ENCODE assay signal across 1 cellular context in genomic region chr1:20689645-20690056, GRCh38.
TF ChIP-seq lines count a peak whose summit lies in the region.

No MANE protein-coding gene starts in this region.

TF ChIP-seq in HepG2, 621 proteins besides CTCF, POLR2A, EP300 and RAD21:
- TF ChIP-seq SALL1 (CRISPR knock-in tag; IDR thresholded peaks at IDR 0.05), result 0 out of 2 replicates have a peak, but pooled peaks have one; percentile 23
- TF ChIP-seq FOXP1 (IDR thresholded peaks at IDR 0.05), result no peak
- peak; percentile 34; the same call in 1 of the 2 replicates for TF ChIP-seq FOXP1 (CRISPR knock-in tag; IDR thresholded peaks at IDR 0.05)
- TF ChIP-seq, protein P1, sequence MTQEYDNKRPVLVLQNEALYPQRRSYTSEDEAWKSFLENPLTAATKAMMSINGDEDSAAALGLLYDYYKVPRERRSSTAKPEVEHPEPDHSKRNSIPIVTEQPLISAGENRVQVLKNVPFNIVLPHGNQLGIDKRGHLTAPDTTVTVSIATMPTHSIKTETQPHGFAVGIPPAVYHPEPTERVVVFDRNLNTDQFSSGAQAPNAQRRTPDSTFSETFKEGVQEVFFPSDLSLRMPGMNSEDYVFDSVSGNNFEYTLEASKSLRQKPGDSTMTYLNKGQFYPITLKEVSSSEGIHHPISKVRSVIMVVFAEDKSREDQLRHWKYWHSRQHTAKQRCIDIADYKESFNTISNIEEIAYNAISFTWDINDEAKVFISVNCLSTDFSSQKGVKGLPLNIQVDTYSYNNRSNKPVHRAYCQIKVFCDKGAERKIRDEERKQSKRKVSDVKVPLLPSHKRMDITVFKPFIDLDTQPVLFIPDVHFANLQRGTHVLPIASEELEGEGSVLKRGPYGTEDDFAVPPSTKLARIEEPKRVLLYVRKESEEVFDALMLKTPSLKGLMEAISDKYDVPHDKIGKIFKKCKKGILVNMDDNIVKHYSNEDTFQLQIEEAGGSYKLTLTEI (CRISPR knock-in tag; conservative IDR thresholded peaks at IDR 0.05), result no peak
- TF ChIP-seq KDM1A (CRISPR knock-in tag; IDR thresholded peaks at IDR 0.05), result peak; percentile 67; the same call in 1 of the 2 replicates
- TF ChIP-seq, protein P2, sequence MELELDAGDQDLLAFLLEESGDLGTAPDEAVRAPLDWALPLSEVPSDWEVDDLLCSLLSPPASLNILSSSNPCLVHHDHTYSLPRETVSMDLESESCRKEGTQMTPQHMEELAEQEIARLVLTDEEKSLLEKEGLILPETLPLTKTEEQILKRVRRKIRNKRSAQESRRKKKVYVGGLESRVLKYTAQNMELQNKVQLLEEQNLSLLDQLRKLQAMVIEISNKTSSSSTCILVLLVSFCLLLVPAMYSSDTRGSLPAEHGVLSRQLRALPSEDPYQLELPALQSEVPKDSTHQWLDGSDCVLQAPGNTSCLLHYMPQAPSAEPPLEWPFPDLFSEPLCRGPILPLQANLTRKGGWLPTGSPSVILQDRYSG (CRISPR knock-in tag; IDR thresholded peaks at IDR 0.05), result no peak
- 0 out of 2 replicates have a peak, but pooled peaks have one; percentile 25 for TF ChIP-seq ZNF792 (CRISPR knock-in tag; IDR thresholded peaks at IDR 0.05)
- TF ChIP-seq, protein P3, sequence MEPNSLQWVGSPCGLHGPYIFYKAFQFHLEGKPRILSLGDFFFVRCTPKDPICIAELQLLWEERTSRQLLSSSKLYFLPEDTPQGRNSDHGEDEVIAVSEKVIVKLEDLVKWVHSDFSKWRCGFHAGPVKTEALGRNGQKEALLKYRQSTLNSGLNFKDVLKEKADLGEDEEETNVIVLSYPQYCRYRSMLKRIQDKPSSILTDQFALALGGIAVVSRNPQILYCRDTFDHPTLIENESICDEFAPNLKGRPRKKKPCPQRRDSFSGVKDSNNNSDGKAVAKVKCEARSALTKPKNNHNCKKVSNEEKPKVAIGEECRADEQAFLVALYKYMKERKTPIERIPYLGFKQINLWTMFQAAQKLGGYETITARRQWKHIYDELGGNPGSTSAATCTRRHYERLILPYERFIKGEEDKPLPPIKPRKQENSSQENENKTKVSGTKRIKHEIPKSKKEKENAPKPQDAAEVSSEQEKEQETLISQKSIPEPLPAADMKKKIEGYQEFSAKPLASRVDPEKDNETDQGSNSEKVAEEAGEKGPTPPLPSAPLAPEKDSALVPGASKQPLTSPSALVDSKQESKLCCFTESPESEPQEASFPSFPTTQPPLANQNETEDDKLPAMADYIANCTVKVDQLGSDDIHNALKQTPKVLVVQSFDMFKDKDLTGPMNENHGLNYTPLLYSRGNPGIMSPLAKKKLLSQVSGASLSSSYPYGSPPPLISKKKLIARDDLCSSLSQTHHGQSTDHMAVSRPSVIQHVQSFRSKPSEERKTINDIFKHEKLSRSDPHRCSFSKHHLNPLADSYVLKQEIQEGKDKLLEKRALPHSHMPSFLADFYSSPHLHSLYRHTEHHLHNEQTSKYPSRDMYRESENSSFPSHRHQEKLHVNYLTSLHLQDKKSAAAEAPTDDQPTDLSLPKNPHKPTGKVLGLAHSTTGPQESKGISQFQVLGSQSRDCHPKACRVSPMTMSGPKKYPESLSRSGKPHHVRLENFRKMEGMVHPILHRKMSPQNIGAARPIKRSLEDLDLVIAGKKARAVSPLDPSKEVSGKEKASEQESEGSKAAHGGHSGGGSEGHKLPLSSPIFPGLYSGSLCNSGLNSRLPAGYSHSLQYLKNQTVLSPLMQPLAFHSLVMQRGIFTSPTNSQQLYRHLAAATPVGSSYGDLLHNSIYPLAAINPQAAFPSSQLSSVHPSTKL (CRISPR knock-in tag; IDR thresholded peaks at IDR 0.05), result peak; percentile 20; the same call in 1 of the 2 replicates
- no peak for TF ChIP-seq ZNF687 (CRISPR knock-in tag; IDR thresholded peaks at IDR 0.05)
- TF ChIP-seq SOX6 (IDR thresholded peaks at IDR 0.05), result no peak
- TF ChIP-seq SOX6 (CRISPR knock-in tag; IDR thresholded peaks at IDR 0.05), result peak; percentile 90
- TF ChIP-seq FOXA3 (CRISPR knock-in tag; IDR thresholded peaks at IDR 0.05), result peak; percentile 43; the same call in 1 of the 2 replicates
- TF ChIP-seq, protein P4, sequence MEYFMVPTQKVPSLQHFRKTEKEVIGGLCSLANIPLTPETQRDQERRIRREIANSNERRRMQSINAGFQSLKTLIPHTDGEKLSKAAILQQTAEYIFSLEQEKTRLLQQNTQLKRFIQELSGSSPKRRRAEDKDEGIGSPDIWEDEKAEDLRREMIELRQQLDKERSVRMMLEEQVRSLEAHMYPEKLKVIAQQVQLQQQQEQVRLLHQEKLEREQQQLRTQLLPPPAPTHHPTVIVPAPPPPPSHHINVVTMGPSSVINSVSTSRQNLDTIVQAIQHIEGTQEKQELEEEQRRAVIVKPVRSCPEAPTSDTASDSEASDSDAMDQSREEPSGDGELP (IDR thresholded peaks at IDR 0.05; ENCODE audit: borderline replicate concordance, low read depth), result 0 out of 2 replicates have a peak, but pooled peaks have one; percentile 23
- no peak for TF ChIP-seq SOX13 (IDR thresholded peaks at IDR 0.05)
- peak in 1 of 2 experiments; percentile 80; a peak in 2 of 4 replicates for TF ChIP-seq SOX13 (CRISPR knock-in tag; conservative IDR thresholded peaks at IDR 0.05 in 1 of 2, IDR thresholded peaks at IDR 0.05 in 1 of 2)
- TF ChIP-seq SP5 (CRISPR knock-in tag; IDR thresholded peaks at IDR 0.05; ENCODE audit: borderline replicate concordance, low read depth), result 0 out of 2 replicates have a peak, but pooled peaks have one; percentile 11
- TF ChIP-seq ZNF343 (CRISPR knock-in tag; IDR thresholded peaks at IDR 0.05), result no peak
- no peak for TF ChIP-seq SMARCC2 (IDR thresholded peaks at IDR 0.05)
- TF ChIP-seq, protein P5, sequence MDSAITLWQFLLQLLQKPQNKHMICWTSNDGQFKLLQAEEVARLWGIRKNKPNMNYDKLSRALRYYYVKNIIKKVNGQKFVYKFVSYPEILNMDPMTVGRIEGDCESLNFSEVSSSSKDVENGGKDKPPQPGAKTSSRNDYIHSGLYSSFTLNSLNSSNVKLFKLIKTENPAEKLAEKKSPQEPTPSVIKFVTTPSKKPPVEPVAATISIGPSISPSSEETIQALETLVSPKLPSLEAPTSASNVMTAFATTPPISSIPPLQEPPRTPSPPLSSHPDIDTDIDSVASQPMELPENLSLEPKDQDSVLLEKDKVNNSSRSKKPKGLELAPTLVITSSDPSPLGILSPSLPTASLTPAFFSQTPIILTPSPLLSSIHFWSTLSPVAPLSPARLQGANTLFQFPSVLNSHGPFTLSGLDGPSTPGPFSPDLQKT (CRISPR knock-in tag; IDR thresholded peaks at IDR 0.05; ENCODE audit: borderline replicate concordance), result no peak
- TF ChIP-seq, protein P6, sequence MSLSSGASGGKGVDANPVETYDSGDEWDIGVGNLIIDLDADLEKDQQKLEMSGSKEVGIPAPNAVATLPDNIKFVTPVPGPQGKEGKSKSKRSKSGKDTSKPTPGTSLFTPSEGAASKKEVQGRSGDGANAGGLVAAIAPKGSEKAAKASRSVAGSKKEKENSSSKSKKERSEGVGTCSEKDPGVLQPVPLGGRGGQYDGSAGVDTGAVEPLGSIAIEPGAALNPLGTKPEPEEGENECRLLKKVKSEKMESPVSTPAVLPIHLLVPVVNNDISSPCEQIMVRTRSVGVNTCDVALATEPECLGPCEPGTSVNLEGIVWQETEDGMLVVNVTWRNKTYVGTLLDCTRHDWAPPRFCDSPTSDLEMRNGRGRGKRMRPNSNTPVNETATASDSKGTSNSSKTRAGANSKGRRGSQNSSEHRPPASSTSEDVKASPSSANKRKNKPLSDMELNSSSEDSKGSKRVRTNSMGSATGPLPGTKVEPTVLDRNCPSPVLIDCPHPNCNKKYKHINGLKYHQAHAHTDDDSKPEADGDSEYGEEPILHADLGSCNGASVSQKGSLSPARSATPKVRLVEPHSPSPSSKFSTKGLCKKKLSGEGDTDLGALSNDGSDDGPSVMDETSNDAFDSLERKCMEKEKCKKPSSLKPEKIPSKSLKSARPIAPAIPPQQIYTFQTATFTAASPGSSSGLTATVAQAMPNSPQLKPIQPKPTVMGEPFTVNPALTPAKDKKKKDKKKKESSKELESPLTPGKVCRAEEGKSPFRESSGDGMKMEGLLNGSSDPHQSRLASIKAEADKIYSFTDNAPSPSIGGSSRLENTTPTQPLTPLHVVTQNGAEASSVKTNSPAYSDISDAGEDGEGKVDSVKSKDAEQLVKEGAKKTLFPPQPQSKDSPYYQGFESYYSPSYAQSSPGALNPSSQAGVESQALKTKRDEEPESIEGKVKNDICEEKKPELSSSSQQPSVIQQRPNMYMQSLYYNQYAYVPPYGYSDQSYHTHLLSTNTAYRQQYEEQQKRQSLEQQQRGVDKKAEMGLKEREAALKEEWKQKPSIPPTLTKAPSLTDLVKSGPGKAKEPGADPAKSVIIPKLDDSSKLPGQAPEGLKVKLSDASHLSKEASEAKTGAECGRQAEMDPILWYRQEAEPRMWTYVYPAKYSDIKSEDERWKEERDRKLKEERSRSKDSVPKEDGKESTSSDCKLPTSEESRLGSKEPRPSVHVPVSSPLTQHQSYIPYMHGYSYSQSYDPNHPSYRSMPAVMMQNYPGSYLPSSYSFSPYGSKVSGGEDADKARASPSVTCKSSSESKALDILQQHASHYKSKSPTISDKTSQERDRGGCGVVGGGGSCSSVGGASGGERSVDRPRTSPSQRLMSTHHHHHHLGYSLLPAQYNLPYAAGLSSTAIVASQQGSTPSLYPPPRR (CRISPR knock-in tag; IDR thresholded peaks at IDR 0.05; ENCODE audit: borderline replicate concordance), result peak; percentile 14; the same call in 1 of the 2 replicates
- no peak for TF ChIP-seq PHF20 (CRISPR knock-in tag; IDR thresholded peaks at IDR 0.05)
- TF ChIP-seq SOX5 (CRISPR knock-in tag; IDR thresholded peaks at IDR 0.05; ENCODE audit: borderline replicate concordance), result peak; percentile 75; the same call in 1 of the 2 replicates
- TF ChIP-seq ZNF768 (CRISPR knock-in tag; IDR thresholded peaks at IDR 0.05), result peak; percentile 98
- TF ChIP-seq ETV5 (CRISPR knock-in tag; IDR thresholded peaks at IDR 0.05; ENCODE audit: borderline replicate concordance), result peak; percentile 44; the same call in 1 of the 2 replicates
- TF ChIP-seq, protein P7, sequence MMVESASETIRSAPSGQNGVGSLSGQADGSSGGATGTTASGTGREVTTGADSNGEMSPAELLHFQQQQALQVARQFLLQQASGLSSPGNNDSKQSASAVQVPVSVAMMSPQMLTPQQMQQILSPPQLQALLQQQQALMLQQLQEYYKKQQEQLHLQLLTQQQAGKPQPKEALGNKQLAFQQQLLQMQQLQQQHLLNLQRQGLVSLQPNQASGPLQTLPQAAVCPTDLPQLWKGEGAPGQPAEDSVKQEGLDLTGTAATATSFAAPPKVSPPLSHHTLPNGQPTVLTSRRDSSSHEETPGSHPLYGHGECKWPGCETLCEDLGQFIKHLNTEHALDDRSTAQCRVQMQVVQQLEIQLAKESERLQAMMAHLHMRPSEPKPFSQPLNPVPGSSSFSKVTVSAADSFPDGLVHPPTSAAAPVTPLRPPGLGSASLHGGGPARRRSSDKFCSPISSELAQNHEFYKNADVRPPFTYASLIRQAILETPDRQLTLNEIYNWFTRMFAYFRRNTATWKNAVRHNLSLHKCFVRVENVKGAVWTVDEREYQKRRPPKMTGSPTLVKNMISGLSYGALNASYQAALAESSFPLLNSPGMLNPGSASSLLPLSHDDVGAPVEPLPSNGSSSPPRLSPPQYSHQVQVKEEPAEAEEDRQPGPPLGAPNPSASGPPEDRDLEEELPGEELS (CRISPR knock-in tag; IDR thresholded peaks at IDR 0.05), result peak; percentile 68; the same call in 1 of the 2 replicates
- TF ChIP-seq GATAD2A (CRISPR knock-in tag; IDR thresholded peaks at IDR 0.05), result peak; percentile 60
- peak; percentile 82 for TF ChIP-seq ZMYM3 (CRISPR knock-in tag; IDR thresholded peaks at IDR 0.05)
- no peak for TF ChIP-seq GATA4 (IDR thresholded peaks at IDR 0.05; ENCODE audit: borderline replicate concordance, low read depth)
- no peak for TF ChIP-seq ZNF546 (CRISPR knock-in tag; conservative IDR thresholded peaks at IDR 0.05)
- TF ChIP-seq PAXIP1 (CRISPR knock-in tag; conservative IDR thresholded peaks at IDR 0.05), result 0 out of 2 replicates have a peak, but pooled peaks have one; percentile 30
- TF ChIP-seq NFE2L1 (CRISPR knock-in tag; IDR thresholded peaks at IDR 0.05; ENCODE audit: borderline replicate concordance), result no peak
